ENCODE assay signal across 1 cellular context in the genomic region with DNA sequence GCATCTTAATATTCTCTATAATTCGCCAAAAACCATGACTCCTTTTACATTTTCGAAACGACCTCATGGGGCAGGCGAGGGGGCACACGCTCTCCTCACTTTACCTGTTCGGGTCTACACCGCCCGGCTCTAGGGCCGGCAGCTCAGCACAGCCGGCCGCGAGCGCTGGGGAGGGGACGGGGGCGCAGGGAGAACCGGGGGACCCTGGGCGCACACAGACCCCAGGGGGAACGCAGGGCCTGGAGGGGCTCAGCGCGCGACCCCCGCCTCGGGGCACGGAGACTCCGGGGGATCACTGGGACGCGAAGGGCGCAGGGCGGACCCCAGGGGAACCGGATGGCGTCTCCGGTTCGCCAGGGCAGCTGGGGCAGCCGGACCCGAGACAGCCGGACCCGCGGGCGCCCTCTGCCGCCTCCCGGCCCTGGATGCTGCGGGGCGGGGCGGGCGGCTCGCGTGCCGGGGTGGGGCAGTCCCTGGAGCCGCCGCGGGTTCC.
TF ChIP-seq lines count a peak whose summit lies in the region.

A gene (plus strand): TSS at position 482 of the 493 bp plus-strand sequence. CDS start 22,189 bp downstream, outside the sequence.

TF ChIP-seq in IMR-90, 13 proteins besides CTCF, POLR2A, EP300 and RAD21 (continued from another document):
- TF ChIP-seq, protein P1, sequence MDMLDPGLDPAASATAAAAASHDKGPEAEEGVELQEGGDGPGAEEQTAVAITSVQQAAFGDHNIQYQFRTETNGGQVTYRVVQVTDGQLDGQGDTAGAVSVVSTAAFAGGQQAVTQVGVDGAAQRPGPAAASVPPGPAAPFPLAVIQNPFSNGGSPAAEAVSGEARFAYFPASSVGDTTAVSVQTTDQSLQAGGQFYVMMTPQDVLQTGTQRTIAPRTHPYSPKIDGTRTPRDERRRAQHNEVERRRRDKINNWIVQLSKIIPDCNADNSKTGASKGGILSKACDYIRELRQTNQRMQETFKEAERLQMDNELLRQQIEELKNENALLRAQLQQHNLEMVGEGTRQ (IDR thresholded peaks at IDR 0.05; ENCODE audit: low read depth, low read length), result no peak
- TF ChIP-seq MAZ (IDR thresholded peaks at IDR 0.05; ENCODE audit: borderline replicate concordance, low read depth, low read length) (peak; percentile 91; the same call in 1 of the 2 replicates), SMC3 (IDR thresholded peaks at IDR 0.05; ENCODE audit: low read depth, low read length) (peak; percentile 30), RFX5 (IDR thresholded peaks at IDR 0.05; ENCODE audit: low read depth, low read length) (no peak), CHD1 (IDR thresholded peaks at IDR 0.05; ENCODE audit: low read depth, low read length) (no peak), BHLHE40 (IDR thresholded peaks at IDR 0.05; ENCODE audit: low read depth, low read length) (peak; percentile 88)
- TF ChIP-seq, protein P2, sequence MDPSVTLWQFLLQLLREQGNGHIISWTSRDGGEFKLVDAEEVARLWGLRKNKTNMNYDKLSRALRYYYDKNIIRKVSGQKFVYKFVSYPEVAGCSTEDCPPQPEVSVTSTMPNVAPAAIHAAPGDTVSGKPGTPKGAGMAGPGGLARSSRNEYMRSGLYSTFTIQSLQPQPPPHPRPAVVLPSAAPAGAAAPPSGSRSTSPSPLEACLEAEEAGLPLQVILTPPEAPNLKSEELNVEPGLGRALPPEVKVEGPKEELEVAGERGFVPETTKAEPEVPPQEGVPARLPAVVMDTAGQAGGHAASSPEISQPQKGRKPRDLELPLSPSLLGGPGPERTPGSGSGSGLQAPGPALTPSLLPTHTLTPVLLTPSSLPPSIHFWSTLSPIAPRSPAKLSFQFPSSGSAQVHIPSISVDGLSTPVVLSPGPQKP (IDR thresholded peaks at IDR 0.05; ENCODE audit: borderline replicate concordance, low read depth, low read length), result no peak
